Comparison of ENCODE assay signal across 1 cellular context in genomic region chr7:128408709-128409434, GRCh38.
TF ChIP-seq lines count a peak whose summit lies in the region.

No MANE protein-coding gene starts in this region.

TF ChIP-seq in GM12878, 131 proteins besides CTCF, POLR2A, EP300 and RAD21:
- TF ChIP-seq, protein P1, sequence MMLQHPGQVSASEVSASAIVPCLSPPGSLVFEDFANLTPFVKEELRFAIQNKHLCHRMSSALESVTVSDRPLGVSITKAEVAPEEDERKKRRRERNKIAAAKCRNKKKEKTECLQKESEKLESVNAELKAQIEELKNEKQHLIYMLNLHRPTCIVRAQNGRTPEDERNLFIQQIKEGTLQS (IDR thresholded peaks at IDR 0.05; ENCODE audit: borderline replicate concordance, extremely low read depth, low read depth, low read length) = no peak
- TF ChIP-seq KLF5 (IDR thresholded peaks at IDR 0.05; ENCODE audit: partially characterized antibody) (no peak), MYB (IDR thresholded peaks at IDR 0.05; ENCODE audit: borderline replicate concordance, low read depth, low read length) (no peak), BCLAF1 (IDR thresholded peaks at IDR 0.05) (no peak), SREBF2 (IDR thresholded peaks at IDR 0.05; ENCODE audit: low read length) (no peak), RFX5 (IDR thresholded peaks at IDR 0.05; ENCODE audit: low read depth, low read length) (no peak), MAX (IDR thresholded peaks at IDR 0.05; ENCODE audit: low read depth, low read length) (no peak), LARP7 (IDR thresholded peaks at IDR 0.05) (no peak)
- TF ChIP-seq, protein P2, sequence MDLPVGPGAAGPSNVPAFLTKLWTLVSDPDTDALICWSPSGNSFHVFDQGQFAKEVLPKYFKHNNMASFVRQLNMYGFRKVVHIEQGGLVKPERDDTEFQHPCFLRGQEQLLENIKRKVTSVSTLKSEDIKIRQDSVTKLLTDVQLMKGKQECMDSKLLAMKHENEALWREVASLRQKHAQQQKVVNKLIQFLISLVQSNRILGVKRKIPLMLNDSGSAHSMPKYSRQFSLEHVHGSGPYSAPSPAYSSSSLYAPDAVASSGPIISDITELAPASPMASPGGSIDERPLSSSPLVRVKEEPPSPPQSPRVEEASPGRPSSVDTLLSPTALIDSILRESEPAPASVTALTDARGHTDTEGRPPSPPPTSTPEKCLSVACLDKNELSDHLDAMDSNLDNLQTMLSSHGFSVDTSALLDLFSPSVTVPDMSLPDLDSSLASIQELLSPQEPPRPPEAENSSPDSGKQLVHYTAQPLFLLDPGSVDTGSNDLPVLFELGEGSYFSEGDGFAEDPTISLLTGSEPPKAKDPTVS (IDR thresholded peaks at IDR 0.05; ENCODE audit: low read depth, low read length) = no peak
